Comparison of ENCODE assay signal across 19 cellular contexts in the genomic region with DNA sequence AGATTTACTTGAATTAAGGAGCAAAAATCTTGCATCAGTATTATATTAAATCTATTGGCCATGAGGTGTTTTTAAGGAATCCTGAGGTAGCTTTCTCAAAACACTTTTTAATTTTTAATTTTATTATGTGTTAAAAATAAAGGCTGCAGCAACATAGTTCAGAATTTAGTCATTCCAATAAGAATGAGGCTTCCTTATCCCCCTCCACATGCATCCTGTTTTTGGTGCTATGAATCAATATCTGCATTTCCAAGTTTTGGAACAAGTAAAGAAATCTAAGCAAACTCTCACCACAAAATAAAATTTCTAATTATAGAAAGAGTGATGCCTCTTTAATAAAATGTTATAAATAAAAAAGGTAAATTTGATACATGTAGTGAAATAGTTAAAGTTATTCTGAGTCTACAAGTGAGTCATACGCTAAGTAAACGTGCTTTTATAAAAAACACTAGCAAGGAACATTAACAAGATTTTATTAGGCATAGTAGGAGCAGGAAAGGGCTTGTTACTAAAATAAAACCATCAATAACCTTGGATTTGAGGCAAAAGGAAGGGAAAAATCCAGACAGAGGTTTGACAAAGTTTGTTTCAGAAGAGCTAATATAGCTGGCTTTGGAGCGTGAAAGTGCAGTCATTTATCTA.
DNase-seq lines count a peak whose midpoint lies in the region; ATAC-seq, FAIRE-seq and TF ChIP-seq lines count a peak whose summit lies in the region.
"Had no signal": no experiment of that assay in that cellular context is flagged by ENCODE, and none has a peak within 500 bp of the region (broad histone marks: within the 10 kb centered on the region; RNA-seq: fewer than 3 reads in every experiment).

No MANE protein-coding gene starts in this region.

- H3K36me3 ChIP-seq in PC-3 (ENCODE audit: low read depth, low read length), result no peaks in the 10 kb centered on the region
- H3K36me3 ChIP-seq in H1 (ENCODE audit: control insufficient read depth in 2 of 4, insufficient read depth in 4 of 4, low read length in 3 of 4), result peaks cover 0 to 2% (median 0%) of the 10 kb centered on the region in 4 experiments; a peak in 1 of 8 replicates
- H3K36me3 ChIP-seq in CD8-positive, alpha-beta memory T cell (ENCODE audit: insufficient read depth, low read length), result no peaks in the 10 kb centered on the region
- H3K36me3 ChIP-seq: HAP-1 had no signal

- H3K27me3 ChIP-seq in PC-3 (ENCODE audit: low read length) (no peaks in the 10 kb centered on the region), H1 (replicated peaks in 1 of 4; ENCODE audit: control insufficient read depth in 3 of 4, extremely low read depth in 1 of 4, insufficient read depth in 3 of 4, low read length in 3 of 4) (no peaks in the 10 kb centered on the region)
- no peaks in the 10 kb centered on the region for H3K27me3 ChIP-seq in CD8-positive, alpha-beta memory T cell (ENCODE audit: insufficient read depth, low read length, poor library complexity, severe bottlenecking)

- H3F3A ChIP-seq in PC-3 (ENCODE audit: low read length, unreplicated experiment), result no peaks in the 10 kb centered on the region

- H3K4ac ChIP-seq in H1 (replicated peaks; ENCODE audit: insufficient read length, low read depth, low read length), result no peak overlapping the region

- no peaks in the 10 kb centered on the region for H3K36me3 Mint-ChIP-seq in Calu3 (ENCODE audit: insufficient read depth, unreplicated experiment)
- no peaks in the 10 kb centered on the region for H3K36me3 Mint-ChIP-seq in CD8-positive, alpha-beta memory T cell
- H3K36me3 Mint-ChIP-seq: CD14-positive monocyte had no signal

- no peak overlapping the region for H2BK120ac ChIP-seq in H1 (replicated peaks; ENCODE audit: low read depth, low read length)

- no peak overlapping the region for H3K14ac ChIP-seq in H1 (ENCODE audit: insufficient read length)

- no peaks in the 10 kb centered on the region for H3K9me3 ChIP-seq in PC-3 (ENCODE audit: low read length)
- no peaks in the 10 kb centered on the region; a peak in 1 of 4 replicates for H3K9me3 ChIP-seq in H1 (ENCODE audit: insufficient read depth in 2 of 2, low read depth in 1 of 2, low read length in 1 of 2)
- H3K9me3 ChIP-seq in CD8-positive, alpha-beta memory T cell (ENCODE audit: low read length), result no peaks in the 10 kb centered on the region
- H3K9me3 ChIP-seq: Caco-2, HAP-1 had no signal

- intact Hi-C loops in Calu3 (cut with micrococcal nuclease; ENCODE audit: unreplicated experiment), result no loop called here
- intact Hi-C loops in PC-3 (cut with micrococcal nuclease), result loop anchor here (5.0 kb wide), 2 partner anchors 129 to 144 kb away; no protein-coding TSS in a partner anchor

- no peak overlapping the region for H2AK5ac ChIP-seq in H1 (ENCODE audit: low read depth, low read length)

- H3K18ac ChIP-seq in H1 (ENCODE audit: extremely low read depth, low read length), result no peak overlapping the region

- no peak overlapping the region for H2BK20ac ChIP-seq in H1 (ENCODE audit: low read length)

- H4K20me1 ChIP-seq in PC-3 (ENCODE audit: low read length), result no peaks in the 10 kb centered on the region
- H4K20me1 ChIP-seq in H1 (replicated peaks in 1 of 2; ENCODE audit: control insufficient read depth in 1 of 2, insufficient read depth in 2 of 2, low read length in 2 of 2), result no peaks in the 10 kb centered on the region

- POLR2A ChIA-PET in PC-3 (lab: Charles Lee; ENCODE audit: unreplicated experiment) (no interaction called here), H1 (lab: Charles Lee; ENCODE audit: partially characterized antibody) (no interaction called here)
- POLR2A ChIA-PET in CD8-positive, alpha-beta memory T cell (lab: Charles Lee), result no interaction called here

- H3K23ac ChIP-seq in H1 (ENCODE audit: insufficient read length), result no peak overlapping the region

- H2BK5ac ChIP-seq in H1 (ENCODE audit: low read depth, low read length), result no peak overlapping the region

- no peak for TF ChIP-seq EP300 in H1 (IDR thresholded peaks at IDR 0.05; ENCODE audit: borderline replicate concordance in 1 of 2, low read depth in 2 of 2, low read length in 2 of 2)

- no peaks in the 10 kb centered on the region for H3K79me1 ChIP-seq in H1 (ENCODE audit: low read depth, low read length)

- no peak for TF ChIP-seq CTCF in Calu3 (IDR thresholded peaks at IDR 0.05; ENCODE audit: unreplicated experiment)
- no peak for TF ChIP-seq CTCF in PC-3 (conservative IDR thresholded peaks at IDR 0.05; ENCODE audit: low read depth, low read length)
- TF ChIP-seq CTCF in H1 (IDR thresholded peaks at IDR 0.05; ENCODE audit: control extremely low read depth in 1 of 3, insufficient read depth in 1 of 3, low read depth in 1 of 3, low read length in 3 of 3), result no peak

- H3K4me1 ChIP-seq in PC-3 (ENCODE audit: insufficient read depth, low read length) (peaks cover 15% of the 10 kb centered on the region), H1 (replicated peaks in 1 of 4; ENCODE audit: control insufficient read depth in 3 of 4, insufficient read depth in 4 of 4, low read length in 3 of 4) (peaks cover 0 to 5% (median 4%) of the 10 kb centered on the region in 4 experiments; a peak in 2 of 7 replicates)
- no peaks in the 10 kb centered on the region for H3K4me1 ChIP-seq in CD8-positive, alpha-beta memory T cell (ENCODE audit: insufficient read depth, low read length)
- H3K4me1 ChIP-seq: Caco-2 had no signal

- no peak for TF ChIP-seq RAD21 in H1 (IDR thresholded peaks at IDR 0.05 in 1 of 2, conservative IDR thresholded peaks at IDR 0.05 in 1 of 2; ENCODE audit: low read depth in 2 of 2, low read length in 2 of 2)

- H3K4me3 ChIP-seq in PC-3 (ENCODE audit: low read length) (no peak overlapping the region), H1 (ENCODE audit: extremely low read depth in 1 of 4, insufficient read depth in 2 of 4, low read depth in 3 of 4, low read length in 4 of 4) (no peak overlapping the region)
- H3K4me3 ChIP-seq in CD8-positive, alpha-beta memory T cell (ENCODE audit: low read length), result no peak overlapping the region
- H3K4me3 ChIP-seq: HAP-1, K562 had no signal

- H3K79me2 ChIP-seq in PC-3 (ENCODE audit: low read length) (no peaks in the 10 kb centered on the region), H1 (ENCODE audit: control insufficient read depth in 1 of 2, insufficient read depth in 2 of 2, low read length in 2 of 2) (no peaks in the 10 kb centered on the region)

- H3K9me3 Mint-ChIP-seq in Calu3 (ENCODE audit: low read depth, unreplicated experiment), result no peaks in the 10 kb centered on the region
- H3K9me3 Mint-ChIP-seq in CD8-positive, alpha-beta memory T cell, result peaks cover 0 to 14% (median 0%) of the 10 kb centered on the region in 5 donors

- BruUV-seq in Calu3 (replicated peaks; lab: Mats Ljungman, UMichigan) (no TSS peak), PC-3 (replicated peaks; lab: Mats Ljungman, UMichigan) (no TSS peak)

- H2AFZ ChIP-seq in PC-3 (ENCODE audit: low read length) (no peak overlapping the region), H1 (ENCODE audit: low read length) (0 out of 2 replicates have a peak overlapping the region, but pooled peaks have one; percentile 93)

- no peak overlapping the region for H4K91ac ChIP-seq in H1 (replicated peaks; ENCODE audit: insufficient read length, low read length)

- CTCF ChIA-PET in Calu3 (lab: Charles Lee), result no interaction called here
- CTCF ChIA-PET in PC-3 (lab: Charles Lee), result no interaction called here
- CTCF ChIA-PET in H1 (lab: Charles Lee; ENCODE audit: partially characterized antibody), result interaction anchor here (0.5 to 1.3 kb wide), 2 partner anchors 85 to 471 kb away, joined by 3 read pairs; no protein-coding TSS in a partner anchor
- CTCF ChIA-PET in CD8-positive, alpha-beta memory T cell (lab: Charles Lee), result no interaction called here

- FAIRE-seq in H1 (lab: Jason Lieb, UNC) (no peak), HTR-8/SVneo (lab: Jason Lieb, UNC) (no peak)
- FAIRE-seq: K562 had no signal

- H3K27ac Mint-ChIP-seq in Calu3 (ENCODE audit: unreplicated experiment), result peak overlapping the region; percentile 83
- no peak overlapping the region for H3K27ac Mint-ChIP-seq in CD8-positive, alpha-beta memory T cell
- H3K27ac Mint-ChIP-seq: CD14-positive monocyte had no signal

- H3K4me2 ChIP-seq in PC-3 (ENCODE audit: low read length), result peak overlapping the region; percentile 53
- H3K4me2 ChIP-seq in H1 (ENCODE audit: insufficient read depth in 1 of 2, low read depth in 2 of 2, low read length in 2 of 2), result no peak overlapping the region

- no peak for DNase-seq in Calu3
- peak; percentile 59 for DNase-seq in PC-3
- no peak for DNase-seq in H1 (ENCODE audit: low read depth in 1 of 2, low spot score in 2 of 2)
- peak; percentile 12 for DNase-seq in myocyte (ENCODE audit: low read depth)
- no peak for DNase-seq in NCI-H187 treated with DMSO at 0.1 percent for 48 hours (lab: John Stamatoyannopoulos, UW)
- no peak for DNase-seq in CD8-positive, alpha-beta memory T cell
- DNase-seq in HTR-8/SVneo (ENCODE audit: insufficient read length, low spot score), result no peak
- DNase-seq: AML-193, Caco-2, DMS79, NCI-H1436, NCI-H2029 treated with DMSO at 0.1 percent for 48 hours, NCI-H2171 treated with DMSO at 0.1 percent for 48 hours, NCI-H446 treated with DMSO at 0.1 percent for 48 hours, NCI-H748 treated with DMSO at 0.1 percent for 48 hours had no signal

- no peak overlapping the region for H4K5ac ChIP-seq in H1 (ENCODE audit: insufficient read length, low read depth, low read length)

- peak; percentile 94 for ATAC-seq in PC-3
- ATAC-seq: K562, Right ventricle myocardium inferior had no signal

- H3K4me3 Mint-ChIP-seq in Calu3 (ENCODE audit: low read depth, unreplicated experiment), result peak overlapping the region; percentile 24
- no peak overlapping the region for H3K4me3 Mint-ChIP-seq in CD8-positive, alpha-beta memory T cell
- H3K4me3 Mint-ChIP-seq: CD14-positive monocyte had no signal

- H4K8ac ChIP-seq in H1 (ENCODE audit: extremely low read depth, insufficient read depth, low read length), result no peak overlapping the region

- H2BK12ac ChIP-seq in H1 (ENCODE audit: low read depth, low read length), result no peak overlapping the region

- H3K4me1 Mint-ChIP-seq in Calu3 (ENCODE audit: low read depth, unreplicated experiment), result peaks cover 18% of the 10 kb centered on the region
- H3K4me1 Mint-ChIP-seq in CD8-positive, alpha-beta memory T cell, result no peaks in the 10 kb centered on the region
- H3K4me1 Mint-ChIP-seq: CD14-positive monocyte had no signal

- H2BK15ac ChIP-seq in H1 (ENCODE audit: low read length), result no peak overlapping the region

- no peaks in the 10 kb centered on the region for H3K9me2 ChIP-seq in PC-3 (replicated peaks; ENCODE audit: low read length)

- H3K27ac ChIP-seq in PC-3 (ENCODE audit: low read length), result peak overlapping the region; percentile 52
- H3K27ac ChIP-seq in H1 (ENCODE audit: low read depth, low read length), result no peak overlapping the region
- H3K27ac ChIP-seq in CD8-positive, alpha-beta memory T cell (ENCODE audit: low read depth, low read length), result no peak overlapping the region

- no peaks in the 10 kb centered on the region for H3K23me2 ChIP-seq in H1 (ENCODE audit: low read depth, low read length)

- 90% methylated on average over 3 of the region's 3 CpGs; no CpG with 5 or more reads in 1 of the 2 experiments for WGBS in H1 (ENCODE audit: extremely low coverage in 1 of 2, insufficient coverage in 1 of 2, insufficient read length in 1 of 2, insufficient replicate concordance in 2 of 2, low coverage in 1 of 2, low lambda C conversion rate in 2 of 2, missing lambda C conversion rate in 1 of 2), 2 experiments

- no peaks in the 10 kb centered on the region for H3K27me3 Mint-ChIP-seq in Calu3 (ENCODE audit: unreplicated experiment)
- no peaks in the 10 kb centered on the region for H3K27me3 Mint-ChIP-seq in CD8-positive, alpha-beta memory T cell

- TF ChIP-seq POLR2A in H1 (IDR thresholded peaks at IDR 0.05; ENCODE audit: control extremely low read depth in 1 of 2, low read depth in 2 of 2, low read length in 2 of 2), result no peak

- H3K56ac ChIP-seq in H1 (replicated peaks; ENCODE audit: insufficient read length, low read depth, low read length), result no peak overlapping the region

- H3K9ac ChIP-seq in PC-3 (ENCODE audit: low read length), result peak overlapping the region; percentile 1; the same call in 1 of the 2 replicates
- no peak overlapping the region for H3K9ac ChIP-seq in H1 (replicated peaks in 1 of 4; ENCODE audit: extremely low read depth in 1 of 4, low read depth in 3 of 4, low read length in 3 of 4)

Comparison
In these comparisons a context has a peak if more than half of its experiments do, and no peak if none do; other contexts are left out.
1. DNase-seq: peak in PC-3 (single experiment) and myocyte (single experiment); none in Calu3 (single experiment), H1 (0 of 2), NCI-H187 treated with DMSO at 0.1 percent for 48 hours (single experiment), CD8-positive, alpha-beta memory T cell (0 of 5) and HTR-8/SVneo (single experiment).